18 cellular contexts compared by ENCODE assay signal in the genomic region with DNA sequence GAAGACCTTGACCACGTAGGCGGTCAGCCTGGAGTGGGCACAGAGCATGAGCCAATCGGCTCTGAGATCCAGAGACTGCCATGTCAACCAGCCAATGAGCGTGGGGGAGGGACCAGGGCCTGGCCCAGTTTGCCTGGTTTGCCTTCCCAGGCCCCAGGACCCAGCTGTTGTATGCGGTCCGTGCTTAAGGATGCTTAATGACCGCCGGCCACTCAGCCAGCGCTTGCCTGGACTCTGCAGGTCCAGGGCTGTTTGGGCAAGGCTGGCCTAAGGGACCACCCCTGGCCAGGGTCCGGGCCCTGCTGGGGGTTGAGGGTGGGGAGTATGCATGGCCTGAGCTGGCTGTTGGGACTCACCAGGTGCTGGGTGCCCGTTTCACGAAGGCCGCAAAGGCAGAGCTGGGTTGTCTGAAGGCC. TPM values are rescaled to one million over a fixed set of nuclear protein-coding genes. Genes with fewer than 3 reads are reported as not detected.
"Had no signal": no experiment of that assay in that cellular context is flagged by ENCODE, and none has a peak within 500 bp of the region (broad histone marks: within the 10 kb centered on the region; RNA-seq: fewer than 3 reads in every experiment).

No MANE protein-coding gene starts in this region.

- H3K27me3 ChIP-seq: cardiac muscle cell, hepatocyte, transverse colon had no signal

- H3K27me3 Mint-ChIP-seq: activated CD8-positive, alpha-beta memory T cell treated with anti-CD3 and anti-CD28 coated beads, Interleukin-2, amount 10 ng/mL, durations not matched to agents 7 days and 5 days; activated T-cell treated with anti-CD3 and anti-CD28 coated beads, Interleukin-2, amount 50 U/mL, for 24 hours had no signal

- H3K4me2 ChIP-seq: hepatocyte had no signal

- H3K9me3 Mint-ChIP-seq: natural killer cell had no signal

- H3K9me3 ChIP-seq: transverse colon had no signal

- H2AFZ ChIP-seq: hepatocyte had no signal

- H3K27ac ChIP-seq: cardiac muscle cell, hepatocyte, transverse colon had no signal

- H3K4me3 Mint-ChIP-seq: activated CD8-positive, alpha-beta memory T cell treated with anti-CD3 and anti-CD28 coated beads, Interleukin-2, amount 10 ng/mL, durations not matched to agents 7 days and 5 days; activated T-cell treated with anti-CD3 and anti-CD28 coated beads, Interleukin-2, amount 50 U/mL, for 24 hours; memory B cell; natural killer cell had no signal

- ATAC-seq: esophagus mucosa, left ventricle myocardium superior, natural killer cell had no signal

- FAIRE-seq: colon, keratinocyte had no signal

- H3K36me3 ChIP-seq: cardiac muscle cell, transverse colon had no signal

- H3K79me2 ChIP-seq: hepatocyte had no signal

- DNase-seq: activated CD4-positive, alpha-beta T cell treated with anti-CD3 and anti-CD28 coated beads, Interleukin-2, amount 50 U/mL, for 48 hours; activated CD8-positive, alpha-beta memory T cell treated with anti-CD3 and anti-CD28 coated beads, Interleukin-2, amount 10 ng/mL, durations not matched to agents 7 days and 5 days; activated naive CD4-positive, alpha-beta T cell treated with anti-CD3 and anti-CD28 coated beads, Interleukin-2, amount 50 U/mL, for 16 hours; activated T-cell treated with anti-CD3 and anti-CD28 coated beads, Interleukin-2, amount 50 U/mL, for 24 hours; left ventricle myocardium superior; natural killer cell; stimulated activated CD4-positive, alpha-beta T cell treated with anti-CD3 and anti-CD28 coated beads, Interleukin-4, amount 100 ng/mL, for 24 hours; stimulated activated naive CD4-positive, alpha-beta T cell treated with Interleukin-2 at 50 U/mL for 16 hours; substantia nigra; transverse colon had no signal

- H3K27ac Mint-ChIP-seq: activated CD8-positive, alpha-beta memory T cell treated with anti-CD3 and anti-CD28 coated beads, Interleukin-2, amount 10 ng/mL, durations not matched to agents 7 days and 5 days; activated T-cell treated with anti-CD3 and anti-CD28 coated beads, Interleukin-2, amount 50 U/mL, for 24 hours; memory B cell; natural killer cell had no signal

- H3K4me3 ChIP-seq: cardiac muscle cell, hepatocyte, transverse colon had no signal

- H3K36me3 Mint-ChIP-seq: activated CD8-positive, alpha-beta memory T cell treated with anti-CD3 and anti-CD28 coated beads, Interleukin-2, amount 10 ng/mL, durations not matched to agents 7 days and 5 days; natural killer cell had no signal

- H3K4me1 ChIP-seq: transverse colon had no signal

RNA-seq across cellular contexts. Expression of a gene that starts 23.1 kb away (rescaled TPM):
- total RNA-seq: cardiac muscle cell, glomerular endothelial cell, skeletal muscle tissue had no signal
- polyA plus RNA-seq: cardiac muscle cell, keratinocyte had no signal
